8 cellular contexts compared by ENCODE assay signal in the genomic region with DNA sequence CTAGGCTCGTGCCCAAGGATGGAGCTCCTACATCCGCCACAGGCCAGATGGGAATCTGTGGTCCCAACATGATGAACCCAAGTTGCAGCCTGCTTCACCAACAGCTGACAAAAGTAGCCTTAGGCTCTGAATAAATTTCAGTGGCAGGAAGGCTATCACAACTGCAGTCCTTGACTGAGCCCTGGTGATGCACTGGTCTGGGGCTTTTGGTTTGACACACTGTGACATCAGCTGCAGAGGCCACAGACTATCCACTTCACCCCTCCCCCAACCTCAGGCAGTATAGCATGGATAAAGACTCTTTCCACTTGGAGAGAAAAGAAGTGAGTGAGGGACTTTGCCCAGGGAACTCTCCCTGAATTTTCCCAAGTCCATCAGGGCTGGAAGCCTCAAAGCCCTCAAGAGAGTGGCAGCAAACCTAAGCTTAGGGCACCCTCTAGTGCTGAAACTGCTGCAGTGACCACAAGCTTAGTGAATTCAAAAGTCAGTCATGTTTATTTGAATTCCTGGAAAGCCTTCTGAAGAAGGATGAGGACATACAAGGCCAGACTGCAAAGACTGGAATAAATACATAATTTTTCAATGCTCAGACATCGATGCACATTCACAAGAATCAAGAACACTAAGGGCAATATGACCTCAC.
A peak's percentile ranks its signal among the peaks of the same experiment; 100 is the strongest.
DNase-seq lines count a peak whose midpoint lies in the region; ATAC-seq and TF ChIP-seq lines count a peak whose summit lies in the region.

No MANE protein-coding gene starts in this region.

- no peaks in the 10 kb centered on the region for H3K36me3 Mint-ChIP-seq in CD14-positive monocyte

- no peak overlapping the region for H2AFZ ChIP-seq in hepatocyte

- H4K20me1 ChIP-seq in hepatocyte (ENCODE audit: insufficient read depth, poor library complexity, severe bottlenecking) = no peaks in the 10 kb centered on the region

- H3K36me3 ChIP-seq in hepatocyte (replicated peaks; ENCODE audit: insufficient read depth, low read depth) (no peaks in the 10 kb centered on the region), sigmoid colon (no peaks in the 10 kb centered on the region)

- H3K27me3 ChIP-seq in hepatocyte (no peaks in the 10 kb centered on the region), sigmoid colon (peaks cover 0 to 4% (median 0%) of the 10 kb centered on the region in 3 donors)

- no peak overlapping the region for H3K27ac Mint-ChIP-seq in CD14-positive monocyte

- H3K4me3 ChIP-seq in hepatocyte (no peak overlapping the region), lower leg skin (ENCODE audit: low read depth, poor library complexity, severe bottlenecking) (no peak overlapping the region), sigmoid colon (no peak overlapping the region)

- no peaks in the 10 kb centered on the region for H3K4me1 Mint-ChIP-seq in CD14-positive monocyte

- intact Hi-C loops in CD14-positive monocyte (cut with micrococcal nuclease) (no loop called here), lower leg skin (cut with DNase I; ENCODE audit: low total_unique reads) (no loop called here), sigmoid colon (cut with DNase I) (no loop called here)

- DNase-seq in CD14-positive monocyte (ENCODE audit: low spot score) (no peak), NCI-H748 (lab: John Stamatoyannopoulos, UW; ENCODE audit: unreplicated experiment) (peak; percentile 26), hepatocyte (ENCODE audit: low spot score) (peak; percentile 63), lower leg skin (ENCODE audit: low spot score in 2 of 2) (no peak), sigmoid colon (no peak)
- no peak for DNase-seq in effector CD4-positive, alpha-beta T cell

- H3K9me3 Mint-ChIP-seq in CD14-positive monocyte = no peaks in the 10 kb centered on the region

- TF ChIP-seq EP300 in sigmoid colon (IDR thresholded peaks at IDR 0.05) = no peak

- H3K9me2 ChIP-seq in hepatocyte (replicated peaks; ENCODE audit: insufficient read depth) = no peaks in the 10 kb centered on the region

- peaks cover 0 to 2% (median under 1%) of the 10 kb centered on the region in 3 donors for H3K27me3 Mint-ChIP-seq in CD14-positive monocyte (ENCODE audit: low read depth in 3 of 3)

- TF ChIP-seq POLR2A in lower leg skin (IDR thresholded peaks at IDR 0.05) (no peak), sigmoid colon (IDR thresholded peaks at IDR 0.05) (no peak)

- TF ChIP-seq CTCF in CD14-positive monocyte (IDR thresholded peaks at IDR 0.05) (peak; percentile 9), hepatocyte (IDR thresholded peaks at IDR 0.05; ENCODE audit: poor library complexity) (peak; percentile 56), lower leg skin (IDR thresholded peaks at IDR 0.05) (no peak), sigmoid colon (IDR thresholded peaks at IDR 0.05) (no peak)

- WGBS in hepatocyte (ENCODE audit: low lambda C conversion rate, missing lambda C conversion rate) = 66% methylated on average over 3 of the region's 3 CpGs
- 29 to 56% methylated on average over 1 to 3 of the region's 3 CpGs for WGBS in lower leg skin, 2 donors
- 66% methylated on average over 3 of the region's 3 CpGs for WGBS in sigmoid colon, 2 donors

- H3K4me1 ChIP-seq in hepatocyte (ENCODE audit: insufficient read depth) = no peaks in the 10 kb centered on the region
- H3K4me1 ChIP-seq in sigmoid colon = no peaks in the 10 kb centered on the region

- H3K9me3 ChIP-seq in hepatocyte (ENCODE audit: low read depth) = no peaks in the 10 kb centered on the region
- no peaks in the 10 kb centered on the region for H3K9me3 ChIP-seq in sigmoid colon

- no peak overlapping the region for H3K4me3 Mint-ChIP-seq in CD14-positive monocyte

- ATAC-seq in GM18868 (IDR thresholded peaks at IDR 0.05; ENCODE audit: unreplicated experiment) (peak; percentile 81), GM19023 (IDR thresholded peaks at IDR 0.05; ENCODE audit: unreplicated experiment) (no peak)

- no peaks in the 10 kb centered on the region for H3K79me2 ChIP-seq in hepatocyte

- no peak overlapping the region for H3K27ac ChIP-seq in hepatocyte
- H3K27ac ChIP-seq in sigmoid colon = no peak overlapping the region

- H3K4me2 ChIP-seq in hepatocyte = no peak overlapping the region

Comparison
In these comparisons a context has a peak if more than half of its experiments do, and no peak if none do; other contexts are left out.
1. DNase-seq: peak in NCI-H748 (single experiment) and hepatocyte (single experiment); none in CD14-positive monocyte (single experiment), effector CD4-positive, alpha-beta T cell (single experiment), lower leg skin (0 of 2) and sigmoid colon (single experiment).
2. CTCF ChIP-seq: peak in CD14-positive monocyte (single experiment) and hepatocyte (single experiment); none in lower leg skin (0 of 3) and sigmoid colon (0 of 4).